In the genomic region with DNA sequence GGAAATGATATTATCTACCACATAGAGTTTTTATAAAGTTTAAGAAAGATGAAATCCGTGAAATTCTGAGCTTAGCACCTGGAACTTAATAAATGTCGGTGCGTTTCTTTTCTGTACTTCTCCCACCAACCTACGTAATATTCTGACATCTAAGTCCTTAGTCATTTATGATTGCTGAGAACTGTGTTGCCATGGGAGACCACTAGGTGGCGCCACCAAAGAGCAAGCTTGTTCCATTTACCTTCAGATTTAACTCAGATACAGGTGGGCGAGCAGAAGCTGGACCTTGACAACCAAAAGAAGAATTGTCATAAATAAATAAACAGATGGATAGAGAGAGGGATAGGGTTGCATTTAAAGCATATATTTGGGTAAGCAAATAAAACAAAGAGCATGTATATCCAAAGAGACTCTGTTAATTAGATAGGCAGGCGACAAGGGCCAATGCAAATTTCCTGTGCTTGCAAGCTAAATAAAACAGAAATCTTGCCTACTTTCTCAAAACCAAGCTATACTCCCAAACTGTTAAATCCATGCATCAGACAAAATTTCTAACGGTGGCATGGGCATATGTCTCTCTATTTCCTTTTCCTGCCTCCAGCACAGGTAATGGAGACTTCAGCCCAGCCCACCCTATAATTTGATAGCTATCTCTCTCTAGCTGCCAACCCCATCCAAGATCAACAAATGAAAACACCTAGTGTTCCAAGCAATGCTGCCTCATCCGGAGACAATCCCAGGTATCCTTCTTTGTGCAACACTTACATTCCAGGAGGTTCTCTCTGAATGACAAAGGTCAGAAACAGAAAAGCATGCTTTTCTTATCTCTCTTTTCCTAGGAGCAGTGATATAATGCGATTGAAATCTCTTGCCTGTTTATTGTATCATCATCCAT, we compare ENCODE assay signal across 9 cellular contexts.
DNase-seq lines count a peak whose midpoint lies in the region; ATAC-seq and TF ChIP-seq lines count a peak whose summit lies in the region.
"Had no signal": no experiment of that assay in that cellular context is flagged by ENCODE, and none has a peak within 500 bp of the region (broad histone marks: within the 10 kb centered on the region; RNA-seq: fewer than 3 reads in every experiment).

No MANE protein-coding gene starts in this region.

- H3K36me3 ChIP-seq in WERI-Rb-1: no peaks in the 10 kb centered on the region

- H3K9me3 ChIP-seq in WERI-Rb-1 (ENCODE audit: severe bottlenecking): no peaks in the 10 kb centered on the region

- DNase-seq in AG10803 (ENCODE audit: low read depth) (peak; percentile 11), GM12865 (ENCODE audit: low read depth) (peak; percentile 64), HT1080 (ENCODE audit: low read depth) (peak; percentile 24), WERI-Rb-1 (peak; percentile 53), left ventricle myocardium superior (peak; percentile 47)
- DNase-seq in stimulated activated CD8-positive, alpha-beta memory T cell treated with anti-CD3 and anti-CD28 coated beads, Interleukin-4, amount 100 ng/mL, for 24 hours (ENCODE audit: low read depth): peak; percentile 4

- H3K27ac ChIP-seq in WERI-Rb-1: no peak overlapping the region

- peaks cover 9% of the 10 kb centered on the region for H3K27me3 ChIP-seq in WERI-Rb-1 (ENCODE audit: insufficient read depth, low read depth, severe bottlenecking)

- ATAC-seq in left ventricle myocardium superior: no peak
- no peak for ATAC-seq in GM21723 (IDR thresholded peaks at IDR 0.05; ENCODE audit: unreplicated experiment)
- ATAC-seq in HG03108 (IDR thresholded peaks at IDR 0.05; ENCODE audit: unreplicated experiment): no peak
- ATAC-seq: left colon had no signal

- peak; percentile 71 for TF ChIP-seq CTCF in AG10803 (conservative IDR thresholded peaks at IDR 0.05; ENCODE audit: low read length)
- TF ChIP-seq CTCF in GM12865 (IDR thresholded peaks at IDR 0.05; ENCODE audit: insufficient read depth, low read depth, low read length, missing control alignments): peak; percentile 68
- peak; percentile 76 for TF ChIP-seq CTCF in WERI-Rb-1 (IDR thresholded peaks at IDR 0.05; ENCODE audit: low read depth, low read length)

- H3K4me3 ChIP-seq in AG10803 (ENCODE audit: low read length) (no peak overlapping the region), GM12865 (ENCODE audit: low read depth, low read length) (no peak overlapping the region), WERI-Rb-1 (ENCODE audit: low read depth, low read length) (no peak overlapping the region)

- intact Hi-C loops in left ventricle myocardium superior (cut with micrococcal nuclease): no loop called here

Comparison
In these comparisons a context has a peak if more than half of its experiments do, and no peak if none do; other contexts are left out.
1. DNase-seq: peak in every context shown above with its lines; median percentile 64 in GM12865; 53 in WERI-Rb-1; 47 in left ventricle myocardium superior; 24 in HT1080; 11 in AG10803; 4 in stimulated activated CD8-positive, alpha-beta memory T cell treated with anti-CD3 and anti-CD28 coated beads, Interleukin-4, amount 100 ng/mL, for 24 hours.